ENCODE assay signal across 8 cellular contexts in the genomic region with DNA sequence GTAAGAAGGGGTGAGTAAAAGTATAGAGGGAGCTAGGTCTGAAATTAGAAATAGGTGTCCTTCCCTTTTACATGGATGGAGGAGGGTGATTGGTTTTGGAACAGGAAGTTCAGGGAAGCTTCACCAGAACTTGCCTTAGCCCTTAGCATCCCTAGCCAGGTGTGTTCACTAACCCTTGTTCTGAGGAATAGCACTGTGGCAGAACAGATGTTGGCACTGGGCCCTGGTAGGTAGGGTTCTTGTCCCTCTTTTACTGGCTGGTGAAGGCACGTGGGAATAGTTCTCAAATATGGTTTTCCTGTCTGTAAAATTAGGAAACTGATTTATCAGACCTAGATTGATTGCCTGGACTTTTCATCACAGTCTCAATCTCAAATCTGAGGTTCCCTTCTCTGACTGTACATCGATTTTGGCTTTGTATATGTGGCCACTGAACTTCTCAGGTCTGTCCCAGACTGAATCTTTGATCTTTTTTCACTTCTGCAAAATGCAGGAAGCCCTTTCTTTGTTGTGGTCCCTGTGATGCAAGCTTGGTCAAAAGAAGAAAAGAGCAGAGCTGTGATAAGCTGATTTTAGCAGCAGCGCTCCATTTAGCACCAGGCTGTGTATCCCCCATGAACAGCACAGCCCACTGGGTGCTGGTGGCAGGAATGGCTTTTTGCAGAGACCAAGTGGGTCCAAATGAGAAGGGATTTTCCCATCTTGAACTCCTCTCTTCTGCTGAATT.
DNase-seq lines count a peak whose midpoint lies in the region; ATAC-seq and TF ChIP-seq lines count a peak whose summit lies in the region.
"Had no signal": no experiment of that assay in that cellular context is flagged by ENCODE, and none has a peak within 500 bp of the region (broad histone marks: within the 10 kb centered on the region; RNA-seq: fewer than 3 reads in every experiment).

No MANE protein-coding gene starts in this region.

- no peak for TF ChIP-seq POLR2A in IMR-90 (IDR thresholded peaks at IDR 0.05; ENCODE audit: low read depth, low read length)

- no peak overlapping the region for H2BK20ac ChIP-seq in IMR-90 (ENCODE audit: low read depth, low read length)

- no peak overlapping the region for H3K18ac ChIP-seq in IMR-90 (ENCODE audit: low read depth, low read length)

- H3K4me3 Mint-ChIP-seq in naive thymus-derived CD4-positive, alpha-beta T cell: no peak overlapping the region

- H3K9me1 ChIP-seq in IMR-90 (ENCODE audit: insufficient read depth, low read length): no peaks in the 10 kb centered on the region

- H3K9ac ChIP-seq in IMR-90 (ENCODE audit: low read depth, low read length) (no peak overlapping the region), colonic mucosa (ENCODE audit: low read depth in 2 of 2, low read length in 2 of 2) (no peak overlapping the region)

- no CpG with 5 or more reads among the region's 3 CpGs for WGBS in IMR-90 (ENCODE audit: extremely low coverage in 2 of 2, insufficient read length in 1 of 2), 2 experiments

- H3K4me3 ChIP-seq in IMR-90 (ENCODE audit: insufficient read depth, low read depth, low read length) (no peak overlapping the region), colonic mucosa (no peak overlapping the region)
- H3K4me3 ChIP-seq in naive thymus-derived CD4-positive, alpha-beta T cell (ENCODE audit: low read length): no peak overlapping the region
- H3K4me3 ChIP-seq: SJCRH30 had no signal

- no peak overlapping the region for H2BK5ac ChIP-seq in IMR-90 (ENCODE audit: low read depth, low read length, poor library complexity, severe bottlenecking)

- no peak overlapping the region for H3K4me2 ChIP-seq in IMR-90 (ENCODE audit: low read depth, low read length)

- H3K27me3 ChIP-seq in IMR-90 (ENCODE audit: control insufficient read depth, insufficient read depth, low read length) (no peaks in the 10 kb centered on the region), colonic mucosa (no peaks in the 10 kb centered on the region)
- no peaks in the 10 kb centered on the region for H3K27me3 ChIP-seq in naive thymus-derived CD4-positive, alpha-beta T cell (ENCODE audit: control insufficient read depth in 2 of 2, insufficient read depth in 2 of 2, low read length in 2 of 2)
- H3K27me3 ChIP-seq: SJCRH30 had no signal

- no peak overlapping the region for H2BK120ac ChIP-seq in IMR-90 (ENCODE audit: low read depth, low read length)

- H3K79me1 ChIP-seq in IMR-90 (ENCODE audit: low read depth in 1 of 2, low read length in 2 of 2): no peaks in the 10 kb centered on the region

- peaks cover 0 to 9% (median 2%) of the 10 kb centered on the region in 5 donors for H3K27me3 Mint-ChIP-seq in naive thymus-derived CD4-positive, alpha-beta T cell

- H3K4me1 ChIP-seq in IMR-90 (ENCODE audit: control insufficient read depth, insufficient read depth, low read length) (peaks cover 2% of the 10 kb centered on the region; the same call in 1 of the 2 replicates), colonic mucosa (no peaks in the 10 kb centered on the region)
- H3K4me1 ChIP-seq in naive thymus-derived CD4-positive, alpha-beta T cell (ENCODE audit: control insufficient read depth in 2 of 2, insufficient read depth in 2 of 2, low read length in 2 of 2): no peaks in the 10 kb centered on the region
- H3K4me1 ChIP-seq: SJCRH30 had no signal

- no peak overlapping the region for H3K14ac ChIP-seq in IMR-90 (replicated peaks; ENCODE audit: low read depth, low read length)

- no peak overlapping the region for H3K4ac ChIP-seq in IMR-90 (ENCODE audit: low read depth, low read length)

- no peaks in the 10 kb centered on the region for H3K36me3 Mint-ChIP-seq in naive thymus-derived CD4-positive, alpha-beta T cell

- H4K5ac ChIP-seq in IMR-90 (ENCODE audit: low read depth, low read length): no peak overlapping the region

- H4K20me1 ChIP-seq in IMR-90 (ENCODE audit: insufficient read depth, low read length): no peaks in the 10 kb centered on the region

- DNase-seq in IMR-90: no peak
- no peak for DNase-seq in naive thymus-derived CD4-positive, alpha-beta T cell
- no peak for DNase-seq in NCI-H524 treated with DMSO at 0.1 percent for 48 hours (lab: John Stamatoyannopoulos, UW)
- no peak for DNase-seq in colonic mucosa
- no peak for DNase-seq in omental fat pad (ENCODE audit: low spot score)
- DNase-seq: SJCRH30 had no signal

- BruUV-seq in IMR-90 (replicated peaks; lab: Mats Ljungman, UMichigan): no TSS peak

- no peak overlapping the region for H3K27ac Mint-ChIP-seq in naive thymus-derived CD4-positive, alpha-beta T cell

- H3K27ac ChIP-seq in IMR-90 (ENCODE audit: insufficient read depth, low read length) (no peak overlapping the region), colonic mucosa (no peak overlapping the region)
- no peak overlapping the region for H3K27ac ChIP-seq in naive thymus-derived CD4-positive, alpha-beta T cell (ENCODE audit: low read depth, low read length)
- H3K27ac ChIP-seq: SJCRH30 had no signal

- POLR2A ChIA-PET in IMR-90 (lab: Charles Lee; ENCODE audit: unreplicated experiment): no interaction called here
- POLR2A ChIA-PET in naive thymus-derived CD4-positive, alpha-beta T cell (lab: Charles Lee): no interaction called here

- peaks cover 0 to 2% (median under 1%) of the 10 kb centered on the region in 11 donors for H3K9me3 Mint-ChIP-seq in naive thymus-derived CD4-positive, alpha-beta T cell

- H3K9me3 ChIP-seq in IMR-90 (ENCODE audit: control insufficient read depth, insufficient read depth, low read length): no peaks in the 10 kb centered on the region
- H3K9me3 ChIP-seq in naive thymus-derived CD4-positive, alpha-beta T cell (ENCODE audit: control insufficient read depth in 2 of 3, low read length in 3 of 3): no peaks in the 10 kb centered on the region
- no peaks in the 10 kb centered on the region for H3K9me3 ChIP-seq in colonic mucosa
- H3K9me3 ChIP-seq: SJCRH30 had no signal

- ATAC-seq in GM18909 (IDR thresholded peaks at IDR 0.05; ENCODE audit: poor library complexity, unreplicated experiment) (peak; percentile 97), HG02571 (IDR thresholded peaks at IDR 0.05; ENCODE audit: unreplicated experiment) (peak; percentile 89), IMR-90 (ENCODE audit: low read depth) (no peak), omental fat pad (ENCODE audit: low FRiP score) (no peak)
- ATAC-seq in naive thymus-derived CD4-positive, alpha-beta T cell: peak; percentile 64

- in situ Hi-C loops in IMR-90 (cut with MboI; ENCODE audit: low sequenced_read_pairs): no loop called here

- H2AK9ac ChIP-seq in IMR-90 (replicated peaks; ENCODE audit: low read depth, low read length, poor library complexity): no peak overlapping the region

- H3K23ac ChIP-seq in IMR-90 (ENCODE audit: low read depth, low read length): no peak overlapping the region

- no peak overlapping the region for H2BK15ac ChIP-seq in IMR-90 (ENCODE audit: low read depth, low read length)

- no peak for TF ChIP-seq RAD21 in IMR-90 (IDR thresholded peaks at IDR 0.05; ENCODE audit: low read length)

- no peak overlapping the region for H4K91ac ChIP-seq in IMR-90 (ENCODE audit: insufficient read depth, low read depth, low read length)

- no peak overlapping the region for H2AFZ ChIP-seq in IMR-90 (replicated peaks; ENCODE audit: low read length, poor library complexity)

- intact Hi-C loops in IMR-90 (cut with micrococcal nuclease): no loop called here
- intact Hi-C loops in naive thymus-derived CD4-positive, alpha-beta T cell (cut with micrococcal nuclease): no loop called here
- intact Hi-C loops in colonic mucosa (cut with DNase I): no loop called here

- peak overlapping the region; percentile 49; the same call in 1 of the 2 replicates for H2AK5ac ChIP-seq in IMR-90 (ENCODE audit: low read depth, low read length)

- CTCF ChIA-PET in IMR-90 (lab: Yijun Ruan, JAX): interaction anchor here (1.3 kb wide), 1 partner anchor 9 kb away, joined by 4 read pairs; no protein-coding TSS in a partner anchor
- CTCF ChIA-PET in naive thymus-derived CD4-positive, alpha-beta T cell (lab: Charles Lee): no interaction called here

- dilution Hi-C loops in IMR-90 (cut with HindIII; ENCODE audit: low sequenced_read_pairs, unreplicated experiment): no loop called here

- H3K56ac ChIP-seq in IMR-90 (ENCODE audit: extremely low read depth, insufficient read depth, low read length): no peak overlapping the region

- no peak overlapping the region for H4K8ac ChIP-seq in IMR-90 (ENCODE audit: low read depth in 2 of 2, low read length in 2 of 2)

- no peak for TF ChIP-seq CTCF in IMR-90 (conservative IDR thresholded peaks at IDR 0.05; ENCODE audit: low read depth, low read length)
- TF ChIP-seq CTCF in colonic mucosa (IDR thresholded peaks at IDR 0.05): no peak
- no peak for TF ChIP-seq CTCF in omental fat pad (IDR thresholded peaks at IDR 0.05)

- H3K36me3 ChIP-seq in IMR-90 (ENCODE audit: control insufficient read depth, insufficient read depth, low read length) (no peaks in the 10 kb centered on the region), colonic mucosa (no peaks in the 10 kb centered on the region)
- H3K36me3 ChIP-seq in naive thymus-derived CD4-positive, alpha-beta T cell (ENCODE audit: control insufficient read depth in 2 of 3, insufficient read depth in 3 of 3, low read length in 3 of 3): no peaks in the 10 kb centered on the region
- H3K36me3 ChIP-seq: SJCRH30 had no signal

- H3K4me1 Mint-ChIP-seq in naive thymus-derived CD4-positive, alpha-beta T cell: peaks cover 0 to 11% (median 8%) of the 10 kb centered on the region in 7 donors

TF ChIP-seq in IMR-90, 13 proteins besides CTCF, POLR2A, EP300 and RAD21 (continues in another document):
- TF ChIP-seq BHLHE40 (IDR thresholded peaks at IDR 0.05; ENCODE audit: low read depth, low read length): no peak
- TF ChIP-seq MXI1 (IDR thresholded peaks at IDR 0.05; ENCODE audit: borderline replicate concordance, low read depth, low read length): no peak
- TF ChIP-seq, protein P1, sequence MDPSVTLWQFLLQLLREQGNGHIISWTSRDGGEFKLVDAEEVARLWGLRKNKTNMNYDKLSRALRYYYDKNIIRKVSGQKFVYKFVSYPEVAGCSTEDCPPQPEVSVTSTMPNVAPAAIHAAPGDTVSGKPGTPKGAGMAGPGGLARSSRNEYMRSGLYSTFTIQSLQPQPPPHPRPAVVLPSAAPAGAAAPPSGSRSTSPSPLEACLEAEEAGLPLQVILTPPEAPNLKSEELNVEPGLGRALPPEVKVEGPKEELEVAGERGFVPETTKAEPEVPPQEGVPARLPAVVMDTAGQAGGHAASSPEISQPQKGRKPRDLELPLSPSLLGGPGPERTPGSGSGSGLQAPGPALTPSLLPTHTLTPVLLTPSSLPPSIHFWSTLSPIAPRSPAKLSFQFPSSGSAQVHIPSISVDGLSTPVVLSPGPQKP (IDR thresholded peaks at IDR 0.05; ENCODE audit: borderline replicate concordance, low read depth, low read length): no peak
- TF ChIP-seq MAFK (IDR thresholded peaks at IDR 0.05; ENCODE audit: low read depth, low read length): no peak
- TF ChIP-seq RFX5 (IDR thresholded peaks at IDR 0.05; ENCODE audit: low read depth, low read length): no peak

Comparison
In these comparisons a context has a peak if more than half of its experiments do, and no peak if none do; other contexts are left out.
1. ATAC-seq: peak in GM18909 (single experiment), HG02571 (single experiment) and naive thymus-derived CD4-positive, alpha-beta T cell (single experiment); none in IMR-90 (single experiment) and omental fat pad (single experiment).